In the genomic region with DNA sequence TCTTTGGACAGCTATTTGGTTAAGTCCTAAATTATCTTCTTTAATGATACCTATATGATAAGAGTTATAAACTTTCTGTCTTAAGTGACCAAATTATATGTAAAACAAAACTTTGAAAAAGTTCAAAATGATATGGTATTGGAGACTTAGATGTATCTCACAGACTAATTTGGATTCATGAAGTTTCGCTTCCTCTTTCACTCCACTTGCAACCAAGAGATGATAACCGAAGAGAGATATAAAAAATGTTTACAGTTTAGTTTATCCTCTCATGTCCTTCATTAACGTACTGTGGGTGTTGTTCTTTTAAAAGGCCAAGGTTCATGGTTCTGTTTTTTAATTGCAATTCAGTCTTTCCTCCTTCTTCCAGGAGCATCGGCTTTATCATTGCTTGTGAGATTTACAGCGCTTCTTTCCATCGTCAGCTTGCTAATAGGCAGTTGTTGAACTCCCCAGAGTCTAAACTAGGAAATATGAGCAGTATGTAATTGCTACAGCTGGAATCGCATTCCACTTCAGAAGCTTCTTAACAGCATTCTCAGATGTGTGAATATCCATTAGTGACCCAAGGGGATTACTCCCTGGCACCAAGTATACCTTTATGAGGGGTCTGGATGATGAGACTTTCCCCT, we compare ENCODE assay signal across 10 cellular contexts.
DNase-seq lines count a peak whose midpoint lies in the region; ATAC-seq and TF ChIP-seq lines count a peak whose summit lies in the region.
"Had no signal": no experiment of that assay in that cellular context is flagged by ENCODE, and none has a peak within 500 bp of the region (broad histone marks: within the 10 kb centered on the region; RNA-seq: fewer than 3 reads in every experiment).

No MANE protein-coding gene starts in this region.

- H3K27ac Mint-ChIP-seq in mesothelial cell of epicardium, result no peak overlapping the region

- H3K79me2 ChIP-seq in SU-DHL-6 (ENCODE audit: insufficient read depth, low read length), result no peaks in the 10 kb centered on the region
- H3K79me2 ChIP-seq: parathyroid adenoma had no signal

- no peaks in the 10 kb centered on the region for H4K20me1 ChIP-seq in SU-DHL-6 (ENCODE audit: low read depth, low read length)

- no peaks in the 10 kb centered on the region for H3K4me1 ChIP-seq in right atrium auricular region
- H3K4me1 ChIP-seq: parathyroid adenoma had no signal

- peaks cover 12% of the 10 kb centered on the region for H3K9me3 Mint-ChIP-seq in mesothelial cell of epicardium

- H3K9me3 ChIP-seq in right atrium auricular region (no peaks in the 10 kb centered on the region), SU-DHL-6 (ENCODE audit: insufficient read depth, low read length) (no peaks in the 10 kb centered on the region)

- peak overlapping the region; percentile 50 for H3K9ac ChIP-seq in SU-DHL-6 (ENCODE audit: low read length)
- H3K9ac ChIP-seq: parathyroid adenoma had no signal

- H3K4me3 ChIP-seq in right atrium auricular region, result peak overlapping the region in 1 of 2 donors; percentile 14
- H3K4me3 ChIP-seq in SU-DHL-6 (ENCODE audit: insufficient read depth, low read length, poor library complexity, severe bottlenecking), result peak overlapping the region; percentile 51

- H3K27me3 Mint-ChIP-seq in mesothelial cell of epicardium (ENCODE audit: low read depth), result no peaks in the 10 kb centered on the region

- peak overlapping the region; percentile 91 for H3K4me2 ChIP-seq in SU-DHL-6 (ENCODE audit: low read depth, low read length, poor library complexity, severe bottlenecking)

- H2AFZ ChIP-seq in SU-DHL-6 (ENCODE audit: low read depth, low read length, severe bottlenecking), result peak overlapping the region; percentile 80
- H2AFZ ChIP-seq: parathyroid adenoma had no signal

- H3K4me1 Mint-ChIP-seq in mesothelial cell of epicardium, result peaks cover 9% of the 10 kb centered on the region

- no peak overlapping the region for H3K4me3 Mint-ChIP-seq in mesothelial cell of epicardium

- intact Hi-C loops in Right ventricle myocardium superior (cut with DNase I), result no loop called here

- H3K27me3 ChIP-seq in right atrium auricular region (no peaks in the 10 kb centered on the region), SU-DHL-6 (ENCODE audit: low read length) (no peaks in the 10 kb centered on the region)

- peak; percentile 43 for ATAC-seq in Right ventricle myocardium superior (ENCODE audit: poor library complexity)
- ATAC-seq in HG03378 (IDR thresholded peaks at IDR 0.05; ENCODE audit: unreplicated experiment), result peak; percentile 85

- H3K27ac ChIP-seq in right atrium auricular region (no peak overlapping the region), SU-DHL-6 (ENCODE audit: low read depth, low read length) (peak overlapping the region; percentile 92)
- H3K27ac ChIP-seq: C4-2B, parathyroid adenoma had no signal

- H3K9me2 ChIP-seq in SU-DHL-6 (replicated peaks; ENCODE audit: insufficient read depth, low read length), result no peaks in the 10 kb centered on the region

- TF ChIP-seq CTCF in right atrium auricular region (IDR thresholded peaks at IDR 0.05) (no peak), SU-DHL-6 (IDR thresholded peaks at IDR 0.05; ENCODE audit: insufficient read depth, low read length, poor library complexity, severe bottlenecking) (no peak), mesothelial cell of epicardium (IDR thresholded peaks at IDR 0.05; ENCODE audit: unreplicated experiment) (no peak)

- DNase-seq in Right ventricle myocardium superior (no peak), right atrium auricular region (ENCODE audit: low spot score) (no peak), putamen (ENCODE audit: low spot score) (peak; percentile 9), mesothelial cell of epicardium (ENCODE audit: low spot score in 2 of 2, unreplicated experiment in 2 of 2) (no peak), T-helper 9 cell (no peak)
- DNase-seq in activated CD4-positive, CD25-positive, alpha-beta regulatory T cell (lab: John Stamatoyannopoulos, UW), result no peak

- no peaks in the 10 kb centered on the region for H3K36me3 Mint-ChIP-seq in mesothelial cell of epicardium

- no peaks in the 10 kb centered on the region for H3K36me3 ChIP-seq in right atrium auricular region
- no peaks in the 10 kb centered on the region for H3K36me3 ChIP-seq in SU-DHL-6 (ENCODE audit: low read length)

- H3F3A ChIP-seq in SU-DHL-6 (ENCODE audit: insufficient read depth), result peaks cover 16% of the 10 kb centered on the region
